In genomic region chr10:72826346-72826745, GRCh38 we compare ENCODE assay signal across 12 cellular contexts.
A peak's percentile ranks its signal among the peaks of the same experiment; 100 is the strongest.
DNase-seq lines count a peak whose midpoint lies in the region; ATAC-seq and TF ChIP-seq lines count a peak whose summit lies in the region.
"Had no signal": no experiment of that assay in that cellular context is flagged by ENCODE, and none has a peak within 500 bp of the region (broad histone marks: within the 10 kb centered on the region; RNA-seq: fewer than 3 reads in every experiment).

No MANE protein-coding gene starts in this region.

- ATAC-seq in GM18868 (IDR thresholded peaks at IDR 0.05; ENCODE audit: unreplicated experiment), result no peak

- H3K4me3 ChIP-seq in HEK293 (ENCODE audit: low read depth, low read length), result no peak overlapping the region
- H3K4me3 ChIP-seq: BLaER1 treated with 17β-estradiol and CSF1 and Interleukin-3, amounts not matched to agents 10 nM and 100 nM had no signal

- H3K36me3 ChIP-seq in HEK293 (ENCODE audit: control insufficient read depth in 2 of 2, insufficient read depth in 1 of 2, low read length in 2 of 2), result no peaks in the 10 kb centered on the region

- H3K4me1 ChIP-seq in HEK293 (ENCODE audit: control insufficient read depth, insufficient read depth, low read length), result no peaks in the 10 kb centered on the region

- CTCF ChIA-PET in HEK293 (lab: Yijun Ruan, JAX), result interaction anchor here (0.6 to 0.9 kb wide), 2 partner anchors 9 to 684 kb away, joined by 3 to 7 read pairs; no protein-coding TSS in a partner anchor

- POLR2A ChIA-PET in HEK293 (lab: Yijun Ruan, JAX), result no interaction called here

- peak; percentile 24 for DNase-seq in LHCN-M2 (ENCODE audit: low read depth)
- peak; percentile 18 for DNase-seq in myocyte (ENCODE audit: low read depth)
- DNase-seq in CD1c-positive myeloid dendritic cell (ENCODE audit: extremely low spot score), result no peak
- no peak for DNase-seq in NCI-H1092 (lab: John Stamatoyannopoulos, UW)
- DNase-seq: Calu3; CD4-positive, alpha-beta T cell; DMS 273 treated with DMSO at 0.1 percent for 48 hours; HCEC 1CT had no signal

- no peak overlapping the region for H3K27ac ChIP-seq in HEK293 (ENCODE audit: extremely low read depth, low read depth, low read length)
- H3K27ac ChIP-seq: BLaER1 treated with 17β-estradiol and CSF1 and Interleukin-3, amounts not matched to agents 10 nM and 100 nM; KMS-11 had no signal

- no peak for TF ChIP-seq CTCF in HEK293 (tag by site-specific recombination; IDR thresholded peaks at IDR 0.05)

- no peaks in the 10 kb centered on the region for H3K9me3 ChIP-seq in HEK293 (ENCODE audit: control insufficient read depth, insufficient read depth, low read depth, low read length)

TF ChIP-seq in HEK293, 187 proteins besides CTCF, POLR2A, EP300 and RAD21:
- TF ChIP-seq PRDM6 (tag by site-specific recombination; IDR thresholded peaks at IDR 0.05) (0 out of 2 replicates have a peak, but pooled peaks have one; percentile 14), ZSCAN4 (tag by site-specific recombination; IDR thresholded peaks at IDR 0.05) (no peak)

Comparison
In these comparisons a context has a peak if more than half of its experiments do, and no peak if none do; other contexts are left out.
1. DNase-seq: peak in LHCN-M2 (single experiment) and myocyte (single experiment); none in CD1c-positive myeloid dendritic cell (single experiment) and NCI-H1092 (single experiment).